9 cellular contexts compared by ENCODE assay signal in genomic region chr1:162151900-162152829, GRCh38.
A peak's percentile ranks its signal among the peaks of the same experiment; 100 is the strongest.
DNase-seq lines count a peak whose midpoint lies in the region; ATAC-seq and TF ChIP-seq lines count a peak whose summit lies in the region.
"Had no signal": no experiment of that assay in that cellular context is flagged by ENCODE, and none has a peak within 500 bp of the region (broad histone marks: within the 10 kb centered on the region; RNA-seq: fewer than 3 reads in every experiment).

No MANE protein-coding gene starts in this region.

- POLR2A ChIA-PET in T-cell (lab: Charles Lee) = no interaction called here

- peak; percentile 16 for DNase-seq in GM12865 (ENCODE audit: low read depth)
- DNase-seq in T-cell = peak in 5 of 34 experiments; percentile 2 to 26 (median 5)
- DNase-seq in memory B cell (ENCODE audit: low spot score in 2 of 2) = no peak
- no peak for DNase-seq in NAMALWA (ENCODE audit: low spot score)
- no peak for DNase-seq in GDM1 (lab: John Stamatoyannopoulos, UW)
- no peak for DNase-seq in prostate gland (ENCODE audit: low spot score)
- DNase-seq: NCI-H146 had no signal

- no peaks in the 10 kb centered on the region for H3K27me3 ChIP-seq in prostate gland (replicated peaks; ENCODE audit: insufficient read depth)

- TF ChIP-seq CTCF in GM12865 (IDR thresholded peaks at IDR 0.05; ENCODE audit: insufficient read depth, low read depth, low read length, missing control alignments) (no peak), prostate gland (IDR thresholded peaks at IDR 0.05) (no peak)

- CTCF ChIA-PET in T-cell (lab: Charles Lee) = interaction anchor here in 1 of 2 donors (0.6 kb wide), 1 partner anchor 189 kb away, joined by 5 read pairs; no protein-coding TSS in a partner anchor

- 68% methylated on average over 9 of the region's 9 CpGs for WGBS in prostate gland

- no peaks in the 10 kb centered on the region for H3K9me3 ChIP-seq in prostate gland

- H3K4me1 Mint-ChIP-seq in T-cell = no peaks in the 10 kb centered on the region
- H3K4me1 Mint-ChIP-seq in memory B cell = peaks cover 2% of the 10 kb centered on the region

- peak; percentile 80 for ATAC-seq in HG02763 (IDR thresholded peaks at IDR 0.05; ENCODE audit: unreplicated experiment)
- ATAC-seq in T-cell (replicated peaks in 1 of 4) = peak; percentile 29 to 66 (median 44)
- ATAC-seq in memory B cell (ENCODE audit: low read depth) = peak; percentile 83
- ATAC-seq in GM19467 (IDR thresholded peaks at IDR 0.05; ENCODE audit: unreplicated experiment) = no peak

- TF ChIP-seq POLR2A in prostate gland (IDR thresholded peaks at IDR 0.05) = no peak

- H3K27ac ChIP-seq in prostate gland = no peak overlapping the region

- H3K4me3 Mint-ChIP-seq in T-cell (no peak overlapping the region), memory B cell (no peak overlapping the region)

- H3K27me3 Mint-ChIP-seq in T-cell (peaks cover 17 to 30% of the 10 kb centered on the region in 2 donors), memory B cell (peaks cover 12% of the 10 kb centered on the region)

- intact Hi-C loops in prostate gland (cut with DNase I) = no loop called here

- H3K36me3 Mint-ChIP-seq in T-cell = no peaks in the 10 kb centered on the region
- no peaks in the 10 kb centered on the region for H3K36me3 Mint-ChIP-seq in memory B cell

- peaks cover 0 to 6% (median 0%) of the 10 kb centered on the region in 3 donors for H3K9me3 Mint-ChIP-seq in T-cell
- H3K9me3 Mint-ChIP-seq in memory B cell = no peaks in the 10 kb centered on the region

- no peaks in the 10 kb centered on the region for H3K36me3 ChIP-seq in prostate gland

- no peak overlapping the region for H3K27ac Mint-ChIP-seq in T-cell
- no peak overlapping the region for H3K27ac Mint-ChIP-seq in memory B cell

- H3K4me1 ChIP-seq in prostate gland (replicated peaks) = no peaks in the 10 kb centered on the region

- H3K4me3 ChIP-seq in GM12865 (ENCODE audit: low read depth, low read length) (no peak overlapping the region), prostate gland (no peak overlapping the region)
